ENCODE assay signal across 17 cellular contexts in the genomic region with DNA sequence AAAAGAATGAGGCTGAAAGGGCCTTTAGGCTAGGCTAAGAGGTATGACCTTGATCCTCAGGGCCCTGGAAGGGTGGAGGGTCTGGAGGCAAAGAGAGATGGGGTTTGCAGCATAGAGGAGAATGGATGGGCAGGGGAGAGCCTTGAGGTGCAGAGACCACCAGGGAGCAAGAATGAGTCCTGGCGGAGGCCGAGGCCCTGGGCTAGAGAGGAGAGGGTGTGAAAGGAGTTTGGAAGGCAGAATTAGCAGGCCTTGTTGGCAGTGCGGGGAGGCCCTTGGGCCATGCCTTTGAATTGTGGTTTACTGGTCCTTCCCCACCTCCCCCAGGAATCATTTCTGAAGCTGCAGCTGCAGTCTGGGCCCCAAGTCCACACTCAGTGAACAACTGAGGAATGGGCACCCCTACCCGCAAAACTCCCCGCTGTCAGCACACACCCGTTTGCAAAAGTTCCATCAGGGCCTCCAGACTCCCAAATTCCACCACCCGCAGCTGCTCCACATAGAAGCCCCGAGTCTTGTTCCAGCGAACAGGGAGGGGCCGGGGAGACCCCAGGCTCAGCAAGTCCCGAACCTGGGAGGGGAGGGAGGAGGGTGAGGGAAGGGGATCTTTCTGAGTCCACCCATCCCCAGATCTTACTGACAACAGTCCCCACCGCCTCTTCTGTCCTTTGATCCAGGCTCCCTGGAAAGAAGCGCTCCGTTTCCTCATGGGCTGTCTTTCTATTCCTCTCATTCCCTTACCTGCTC. TPM values are rescaled to one million over a fixed set of nuclear protein-coding genes. Genes with fewer than 3 reads are reported as not detected.
A peak's percentile ranks its signal among the peaks of the same experiment; 100 is the strongest.
DNase-seq lines count a peak whose midpoint lies in the region; ATAC-seq, FAIRE-seq and TF ChIP-seq lines count a peak whose summit lies in the region.
"Had no signal": no experiment of that assay in that cellular context is flagged by ENCODE, and none has a peak within 500 bp of the region (broad histone marks: within the 10 kb centered on the region; RNA-seq: fewer than 3 reads in every experiment).

No MANE protein-coding gene starts in this region.

- no peak for FAIRE-seq in H1 (lab: Jason Lieb, UNC)

- no peak overlapping the region for H3K14ac ChIP-seq in H1 (ENCODE audit: insufficient read length)

- intact Hi-C loops in CD4-positive, alpha-beta T cell (cut with DNase I, micrococcal nuclease): no loop called here

- H3K4me1 Mint-ChIP-seq in CD4-positive, alpha-beta T cell (ENCODE audit: low read depth): peaks cover 9% of the 10 kb centered on the region
- peaks cover 0 to 4% of the 10 kb centered on the region in 2 donors for H3K4me1 Mint-ChIP-seq in natural killer cell treated with Interleukin-12 subunit alpha and Interleukin-12 subunit beta and Interleukin-15 and Interleukin-18, amount 100 ng/mL, for 72 hours (ENCODE audit: low read depth in 2 of 2)

- no peak for DNase-seq in CD4-positive, alpha-beta T cell
- DNase-seq in H1 (ENCODE audit: low read depth in 1 of 2, low spot score in 2 of 2): no peak
- no peak for DNase-seq in natural killer cell treated with Interleukin-12 subunit alpha and Interleukin-12 subunit beta and Interleukin-15 and Interleukin-18, amount 100 ng/mL, for 72 hours (ENCODE audit: low spot score)
- no peak for DNase-seq in GDM1 (lab: John Stamatoyannopoulos, UW)
- DNase-seq: activated CD4-positive, alpha-beta memory T cell treated with anti-CD3 and anti-CD28 coated beads, Interleukin-2, amount 10 ng/mL, durations not matched to agents 7 days and 5 days; C1 segment of cervical spinal cord; HFFc6; KG1; lower lobe of right lung; NCI-H226; occipital lobe had no signal

- H3K4ac ChIP-seq in H1 (replicated peaks; ENCODE audit: insufficient read length, low read depth, low read length): no peak overlapping the region

- no peaks in the 10 kb centered on the region for H3K36me3 ChIP-seq in HUES64 (ENCODE audit: insufficient read depth, low read length)
- no peaks in the 10 kb centered on the region for H3K36me3 ChIP-seq in H1 (ENCODE audit: control insufficient read depth in 2 of 4, insufficient read depth in 4 of 4, low read length in 3 of 4)
- H3K36me3 ChIP-seq: lower lobe of right lung had no signal

- peaks cover 30% of the 10 kb centered on the region for H3K27me3 ChIP-seq in CD4-positive, alpha-beta T cell (ENCODE audit: control insufficient read depth, insufficient read depth, low read length)
- H3K27me3 ChIP-seq in HUES64 (ENCODE audit: insufficient read depth, low read length) (peaks cover 46% of the 10 kb centered on the region), H1 (replicated peaks in 1 of 4; ENCODE audit: control insufficient read depth in 3 of 4, extremely low read depth in 1 of 4, insufficient read depth in 3 of 4, low read length in 3 of 4) (peaks cover 2 to 27% (median 19%) of the 10 kb centered on the region in 4 experiments)

- H3K23me2 ChIP-seq in H1 (ENCODE audit: low read depth, low read length): peaks cover 5% of the 10 kb centered on the region; the same call in 1 of the 2 replicates

- POLR2A ChIA-PET in CD4-positive, alpha-beta T cell (lab: Charles Lee): no interaction called here
- POLR2A ChIA-PET in H1 (lab: Charles Lee; ENCODE audit: partially characterized antibody): no interaction called here

- no peaks in the 10 kb centered on the region for H3K9me3 ChIP-seq in CD4-positive, alpha-beta T cell (ENCODE audit: control insufficient read depth, low read length)
- H3K9me3 ChIP-seq in HUES64 (ENCODE audit: insufficient read depth, low read depth, low read length) (no peaks in the 10 kb centered on the region; the same call in 1 of the 2 replicates), H1 (ENCODE audit: insufficient read depth in 2 of 2, low read depth in 1 of 2, low read length in 1 of 2) (no peaks in the 10 kb centered on the region)
- H3K9me3 ChIP-seq: lower lobe of right lung had no signal

- TF ChIP-seq POLR2A in H1 (IDR thresholded peaks at IDR 0.05; ENCODE audit: control extremely low read depth in 1 of 2, low read depth in 2 of 2, low read length in 2 of 2): no peak

- no peak overlapping the region for H2AK5ac ChIP-seq in H1 (ENCODE audit: low read depth, low read length)

- no peaks in the 10 kb centered on the region for H3K79me2 ChIP-seq in H1 (ENCODE audit: control insufficient read depth in 1 of 2, insufficient read depth in 2 of 2, low read length in 2 of 2)

- peaks cover 70% of the 10 kb centered on the region for H3K27me3 Mint-ChIP-seq in CD4-positive, alpha-beta T cell
- H3K27me3 Mint-ChIP-seq in natural killer cell treated with Interleukin-12 subunit alpha and Interleukin-12 subunit beta and Interleukin-15 and Interleukin-18, amount 100 ng/mL, for 72 hours: peaks cover 22 to 25% of the 10 kb centered on the region in 2 donors

- H3K9ac ChIP-seq in HUES64 (ENCODE audit: low read depth, low read length): no peak overlapping the region
- H3K9ac ChIP-seq in H1 (replicated peaks in 1 of 4; ENCODE audit: extremely low read depth in 1 of 4, low read depth in 3 of 4, low read length in 3 of 4): no peak overlapping the region

- no peak overlapping the region for H2BK20ac ChIP-seq in H1 (ENCODE audit: low read length)

- no peak overlapping the region for H2BK12ac ChIP-seq in H1 (ENCODE audit: low read depth, low read length)

- CTCF ChIA-PET in CD4-positive, alpha-beta T cell (lab: Charles Lee): interaction anchor here (1.4 kb wide), 1 partner anchor 14 kb away, joined by 3 read pairs; no protein-coding TSS in a partner anchor
- CTCF ChIA-PET in H1 (lab: Charles Lee; ENCODE audit: partially characterized antibody): interaction anchor here (0.6 to 5.9 kb wide), 12 partner anchors 8 to 257 kb away, joined by 3 to 144 read pairs (median 4); partner anchors contain the start of gene AMBP

- H3K4me1 ChIP-seq in HUES64 (ENCODE audit: insufficient read depth, low read length): peaks cover 13% of the 10 kb centered on the region; the same call in 1 of the 2 replicates
- peaks cover 0 to 16% (median 10%) of the 10 kb centered on the region in 4 experiments; a peak in 6 of 7 replicates for H3K4me1 ChIP-seq in H1 (replicated peaks in 1 of 4; ENCODE audit: control insufficient read depth in 3 of 4, insufficient read depth in 4 of 4, low read length in 3 of 4)

- no peaks in the 10 kb centered on the region for H4K20me1 ChIP-seq in H1 (replicated peaks in 1 of 2; ENCODE audit: control insufficient read depth in 1 of 2, insufficient read depth in 2 of 2, low read length in 2 of 2)

- TF ChIP-seq RAD21 in H1 (IDR thresholded peaks at IDR 0.05 in 1 of 2, conservative IDR thresholded peaks at IDR 0.05 in 1 of 2; ENCODE audit: low read depth in 2 of 2, low read length in 2 of 2): no peak

- H3K56ac ChIP-seq in H1 (replicated peaks; ENCODE audit: insufficient read length, low read depth, low read length): no peak overlapping the region

- H2BK15ac ChIP-seq in H1 (ENCODE audit: low read length): no peak overlapping the region

- no peak overlapping the region for H4K91ac ChIP-seq in H1 (replicated peaks; ENCODE audit: insufficient read length, low read length)

- H2BK120ac ChIP-seq in H1 (replicated peaks; ENCODE audit: low read depth, low read length): no peak overlapping the region

- no peak overlapping the region for H2AFZ ChIP-seq in H1 (ENCODE audit: low read length)

- ATAC-seq in CD4-positive, alpha-beta T cell (ENCODE audit: poor library complexity): no peak
- no peak for ATAC-seq in natural killer cell treated with Interleukin-12 subunit alpha and Interleukin-12 subunit beta and Interleukin-15 and Interleukin-18, amount 100 ng/mL, for 72 hours
- ATAC-seq in GM21723 (IDR thresholded peaks at IDR 0.05; ENCODE audit: unreplicated experiment) (no peak), GM21737 (IDR thresholded peaks at IDR 0.05; ENCODE audit: unreplicated experiment) (no peak), GM19397 (IDR thresholded peaks at IDR 0.05; ENCODE audit: unreplicated experiment) (no peak)
- ATAC-seq: stimulated activated memory B cell treated with anti-CD40 and anti-IgM and Interleukin-4, amounts not matched to agents 10 μg/mL and 1 μg/mL and 100 μg/mL, for 72 hours had no signal

- no peaks in the 10 kb centered on the region for H3K79me1 ChIP-seq in H1 (ENCODE audit: low read depth, low read length)

- 71% methylated on average over 11 of the region's 14 CpGs for WGBS in HUES64
- WGBS in H1 (ENCODE audit: extremely low coverage in 1 of 2, insufficient coverage in 1 of 2, insufficient read length in 1 of 2, insufficient replicate concordance in 2 of 2, low coverage in 1 of 2, low lambda C conversion rate in 2 of 2, missing lambda C conversion rate in 1 of 2), 2 experiments: 75% methylated on average over 12 of the region's 14 CpGs; no CpG with 5 or more reads in 1 of the 2 experiments

- no peak overlapping the region for H3K23ac ChIP-seq in H1 (ENCODE audit: insufficient read length)

- TF ChIP-seq EP300 in H1 (IDR thresholded peaks at IDR 0.05; ENCODE audit: borderline replicate concordance in 1 of 2, low read depth in 2 of 2, low read length in 2 of 2): no peak

- peak overlapping the region; percentile 66 for H3K4me3 Mint-ChIP-seq in CD4-positive, alpha-beta T cell
- peak overlapping the region; percentile 30 for H3K4me3 Mint-ChIP-seq in natural killer cell treated with Interleukin-12 subunit alpha and Interleukin-12 subunit beta and Interleukin-15 and Interleukin-18, amount 100 ng/mL, for 72 hours
- H3K4me3 Mint-ChIP-seq: activated CD4-positive, alpha-beta memory T cell treated with anti-CD3 and anti-CD28 coated beads, Interleukin-2, amount 10 ng/mL, durations not matched to agents 7 days and 5 days; HFFc6; stimulated activated memory B cell treated with anti-CD40 and anti-IgM and Interleukin-4, amounts not matched to agents 10 μg/mL and 1 μg/mL and 100 μg/mL, for 72 hours had no signal

- H4K8ac ChIP-seq in H1 (ENCODE audit: extremely low read depth, insufficient read depth, low read length): no peak overlapping the region

- H3K18ac ChIP-seq in H1 (ENCODE audit: extremely low read depth, low read length): no peak overlapping the region

- H4K5ac ChIP-seq in H1 (ENCODE audit: insufficient read length, low read depth, low read length): no peak overlapping the region

- H3K4me3 ChIP-seq in HUES64 (ENCODE audit: low read length) (peak overlapping the region; percentile 59; the same call in 1 of the 2 replicates), H1 (ENCODE audit: extremely low read depth in 1 of 4, insufficient read depth in 2 of 4, low read depth in 3 of 4, low read length in 4 of 4) (no peak overlapping the region; a peak in 1 of 8 replicates)

- H3K9me3 Mint-ChIP-seq in CD4-positive, alpha-beta T cell: peaks cover 3% of the 10 kb centered on the region
- no peaks in the 10 kb centered on the region for H3K9me3 Mint-ChIP-seq in natural killer cell treated with Interleukin-12 subunit alpha and Interleukin-12 subunit beta and Interleukin-15 and Interleukin-18, amount 100 ng/mL, for 72 hours
- H3K9me3 Mint-ChIP-seq: activated CD4-positive, alpha-beta memory T cell treated with anti-CD3 and anti-CD28 coated beads, Interleukin-2, amount 10 ng/mL, durations not matched to agents 7 days and 5 days had no signal

- H3K4me2 ChIP-seq in H1 (ENCODE audit: insufficient read depth in 1 of 2, low read depth in 2 of 2, low read length in 2 of 2): peak overlapping the region; percentile 74 to 75; a peak in 2 of 4 replicates

- no peak overlapping the region for H3K27ac ChIP-seq in CD4-positive, alpha-beta T cell (ENCODE audit: low read depth, low read length)
- H3K27ac ChIP-seq in HUES64 (ENCODE audit: low read depth, low read length) (no peak overlapping the region), H1 (ENCODE audit: low read depth, low read length) (no peak overlapping the region)
- H3K27ac ChIP-seq: lower lobe of right lung had no signal

- TF ChIP-seq CTCF in CD4-positive, alpha-beta T cell (IDR thresholded peaks at IDR 0.05): no peak
- TF ChIP-seq CTCF in H1 (IDR thresholded peaks at IDR 0.05; ENCODE audit: control extremely low read depth in 1 of 3, insufficient read depth in 1 of 3, low read depth in 1 of 3, low read length in 3 of 3): no peak

- H2BK5ac ChIP-seq in H1 (ENCODE audit: low read depth, low read length): no peak overlapping the region

- H3K36me3 Mint-ChIP-seq in CD4-positive, alpha-beta T cell (ENCODE audit: low read depth): no peaks in the 10 kb centered on the region
- H3K36me3 Mint-ChIP-seq in natural killer cell treated with Interleukin-12 subunit alpha and Interleukin-12 subunit beta and Interleukin-15 and Interleukin-18, amount 100 ng/mL, for 72 hours: peaks cover 5% of the 10 kb centered on the region

- H3K27ac Mint-ChIP-seq in CD4-positive, alpha-beta T cell: no peak overlapping the region
- H3K27ac Mint-ChIP-seq in natural killer cell treated with Interleukin-12 subunit alpha and Interleukin-12 subunit beta and Interleukin-15 and Interleukin-18, amount 100 ng/mL, for 72 hours: no peak overlapping the region
- H3K27ac Mint-ChIP-seq: activated CD4-positive, alpha-beta memory T cell treated with anti-CD3 and anti-CD28 coated beads, Interleukin-2, amount 10 ng/mL, durations not matched to agents 7 days and 5 days; HFFc6; stimulated activated memory B cell treated with anti-CD40 and anti-IgM and Interleukin-4, amounts not matched to agents 10 μg/mL and 1 μg/mL and 100 μg/mL, for 72 hours had no signal

RNA-seq across cellular contexts. Expression of gene KIF12, which starts 2.1 kb away (rescaled TPM):
- not detected for total RNA-seq in CD4-positive, alpha-beta T cell
- 0.80 TPM for polyA plus RNA-seq in HUES64 (2013, experiment 1 of 2)
- polyA plus RNA-seq in HUES64 (2013, experiment 2 of 2): 0.70 TPM
- total RNA-seq in H1 (2021; fragmentation: NEBNext Ultra II Directional; extraction: Animal tissue kit (Norgen Biotek cat#: 25700)): 3.4 and 3.9 TPM in 2 replicates
- polyA plus RNA-seq in H1 (2011; rRNA removed): 2.9 and 5.2 TPM in 2 replicates
- polyA plus RNA-seq in H1 (2011; cell fraction: cytosol; rRNA removed): 3.7 TPM
- polyA plus RNA-seq in H1 (2011; cell fraction: nucleus; rRNA removed): 33.3 TPM
- polyA plus RNA-seq in H1 (2012, experiment 1 of 2): 2.9 to 3.5 TPM (median 3.4 TPM) in 4 replicates
- 2.0 TPM for polyA plus RNA-seq in H1 (2012, experiment 2 of 2)
- polyA plus RNA-seq in H1 (2013, experiment 1 of 2): 2.1 TPM
- 1.1 TPM for polyA plus RNA-seq in H1 (2013, experiment 2 of 2)
- polyA minus RNA-seq in H1 (2011; rRNA and poly(A)+ RNA removed): 3.6 and 4.0 TPM in 2 replicates
- 1.9 TPM for polyA minus RNA-seq in H1 (2011; cell fraction: cytosol; rRNA and poly(A)+ RNA removed)
- polyA minus RNA-seq in H1 (2011; cell fraction: nucleus; rRNA and poly(A)+ RNA removed): 3.6 TPM
- total RNA-seq in natural killer cell treated with Interleukin-12 subunit alpha and Interleukin-12 subunit beta and Interleukin-15 and Interleukin-18, amount 100 ng/mL, for 72 hours: not detected
- total RNA-seq: activated CD4-positive, alpha-beta memory T cell treated with anti-CD3 and anti-CD28 coated beads, Interleukin-2, amount 10 ng/mL, durations not matched to agents 7 days and 5 days; Daoy; HFFc6 had no signal

RNA-seq across cellular contexts. Expression of gene AMBP, which starts 18.9 kb away (rescaled TPM):
- total RNA-seq in CD4-positive, alpha-beta T cell: not detected
- 2.2 TPM for polyA plus RNA-seq in HUES64 (2013, experiment 1 of 2)
- 2.5 TPM for polyA plus RNA-seq in HUES64 (2013, experiment 2 of 2)
- total RNA-seq in H1 (2021; fragmentation: NEBNext Ultra II Directional; extraction: Animal tissue kit (Norgen Biotek cat#: 25700)): 3.0 and 3.1 TPM in 2 replicates
- polyA plus RNA-seq in H1 (2011; rRNA removed): 4.0 and 4.9 TPM in 2 replicates
- polyA plus RNA-seq in H1 (2011; cell fraction: cytosol; rRNA removed): 6.0 TPM
- polyA plus RNA-seq in H1 (2011; cell fraction: nucleus; rRNA removed): 6.0 TPM
- 3.3 to 5.6 TPM (median 4.6 TPM) in 4 replicates for polyA plus RNA-seq in H1 (2012, experiment 1 of 2)
- polyA plus RNA-seq in H1 (2012, experiment 2 of 2): 5.3 TPM
- 6.0 TPM for polyA plus RNA-seq in H1 (2013, experiment 1 of 2)
- 6.6 TPM for polyA plus RNA-seq in H1 (2013, experiment 2 of 2)
- polyA minus RNA-seq in H1 (2011; rRNA and poly(A)+ RNA removed): 1.9 and 3.4 TPM in 2 replicates
- polyA minus RNA-seq in H1 (2011; cell fraction: cytosol; rRNA and poly(A)+ RNA removed): 2.7 TPM
- polyA minus RNA-seq in H1 (2011; cell fraction: nucleus; rRNA and poly(A)+ RNA removed): 2.3 TPM
- total RNA-seq in natural killer cell treated with Interleukin-12 subunit alpha and Interleukin-12 subunit beta and Interleukin-15 and Interleukin-18, amount 100 ng/mL, for 72 hours: not detected
- total RNA-seq: activated CD4-positive, alpha-beta memory T cell treated with anti-CD3 and anti-CD28 coated beads, Interleukin-2, amount 10 ng/mL, durations not matched to agents 7 days and 5 days; HFFc6 had no signal

RNA-seq across cellular contexts. Expression of gene COL27A1, which starts 58.3 kb away (rescaled TPM):
- 1 to 10 TPM in 1 of 2 experiments, under 1 TPM in 1; 0.87 to 1.2 TPM for total RNA-seq in CD4-positive, alpha-beta T cell
- polyA plus RNA-seq in HUES64 (2013, experiment 1 of 2): 7.5 TPM
- polyA plus RNA-seq in HUES64 (2013, experiment 2 of 2): 8.2 TPM
- total RNA-seq in H1 (2021; fragmentation: NEBNext Ultra II Directional; extraction: Animal tissue kit (Norgen Biotek cat#: 25700)): 22.5 and 22.8 TPM in 2 replicates
- 15.1 and 26.0 TPM in 2 replicates for polyA plus RNA-seq in H1 (2011; rRNA removed)
- 17.3 TPM for polyA plus RNA-seq in H1 (2011; cell fraction: cytosol; rRNA removed)
- polyA plus RNA-seq in H1 (2011; cell fraction: nucleus; rRNA removed): 250 TPM
- 15.6 to 20.3 TPM (median 17.3 TPM) in 4 replicates for polyA plus RNA-seq in H1 (2012, experiment 1 of 2)
- 4.8 TPM for polyA plus RNA-seq in H1 (2012, experiment 2 of 2)
- polyA plus RNA-seq in H1 (2013, experiment 1 of 2): 17.7 TPM
- polyA plus RNA-seq in H1 (2013, experiment 2 of 2): 15.1 TPM
- polyA minus RNA-seq in H1 (2011; rRNA and poly(A)+ RNA removed): 12.9 and 15.0 TPM in 2 replicates
- polyA minus RNA-seq in H1 (2011; cell fraction: cytosol; rRNA and poly(A)+ RNA removed): 7.2 TPM
- 55.6 TPM for polyA minus RNA-seq in H1 (2011; cell fraction: nucleus; rRNA and poly(A)+ RNA removed)
- 1 to 10 TPM; 1.5 to 1.6 TPM for total RNA-seq in natural killer cell treated with Interleukin-12 subunit alpha and Interleukin-12 subunit beta and Interleukin-15 and Interleukin-18, amount 100 ng/mL, for 72 hours
